ENCODE assay signal across 9 cellular contexts in the genomic region with DNA sequence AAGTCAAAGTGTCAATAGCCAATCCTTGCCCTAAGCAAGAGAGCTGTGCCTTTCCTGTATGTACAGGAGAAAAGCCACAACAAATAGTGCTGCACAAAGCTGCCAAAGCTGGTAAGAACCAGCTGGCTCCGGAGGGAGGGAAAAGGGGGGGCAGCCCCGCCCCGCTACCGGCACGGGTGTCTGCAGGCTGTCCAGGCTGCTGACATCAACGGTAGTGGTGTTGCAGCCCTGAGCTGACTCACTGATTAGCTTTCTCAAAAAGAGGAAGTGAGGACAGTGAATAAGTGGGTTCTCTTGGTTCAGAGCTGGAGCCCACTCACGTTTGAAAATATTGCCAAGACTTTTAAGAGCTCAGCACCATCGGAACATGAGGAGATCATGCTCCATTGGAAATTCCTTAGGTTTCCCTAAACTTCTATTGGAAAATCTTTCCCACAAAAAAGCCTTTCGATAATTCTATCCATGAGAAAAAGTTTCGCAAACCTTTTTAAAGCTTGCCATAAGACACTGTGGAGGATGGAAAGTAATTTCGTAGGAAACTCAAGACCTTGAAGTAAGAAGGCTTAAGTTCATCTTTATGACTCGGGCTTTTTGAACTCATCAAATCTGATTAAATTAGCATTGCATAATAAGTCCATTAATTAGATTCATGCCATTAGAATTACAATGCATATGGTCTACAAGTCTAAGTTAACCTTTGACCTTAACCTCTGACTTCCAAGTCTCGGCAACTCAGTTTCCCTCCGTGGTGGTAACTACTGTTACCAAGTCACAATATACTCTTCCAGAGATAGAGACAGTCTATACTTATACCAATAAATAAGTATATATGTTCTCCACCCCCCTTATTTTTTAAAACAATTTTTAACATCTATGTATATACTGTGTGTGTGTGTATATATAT.
DNase-seq lines count a peak whose midpoint lies in the region; ATAC-seq and TF ChIP-seq lines count a peak whose summit lies in the region.
"Had no signal": no experiment of that assay in that cellular context is flagged by ENCODE, and none has a peak within 500 bp of the region (broad histone marks: within the 10 kb centered on the region; RNA-seq: fewer than 3 reads in every experiment).

No MANE protein-coding gene starts in this region.

- peaks cover 0 to 3% of the 10 kb centered on the region in 2 donors for H3K36me3 Mint-ChIP-seq in CD14-positive monocyte
- H3K36me3 Mint-ChIP-seq in stimulated activated memory B cell treated with anti-CD40 and anti-IgM and Interleukin-4, amounts not matched to agents 10 μg/mL and 1 μg/mL and 100 μg/mL, for 72 hours = no peaks in the 10 kb centered on the region

- H3K27ac ChIP-seq in epithelial cell of prostate = peak overlapping the region; percentile 82
- H3K27ac ChIP-seq: SK-N-MC had no signal

- peaks cover 54% of the 10 kb centered on the region for H3K4me1 Mint-ChIP-seq in CD14-positive monocyte
- peaks cover 37% of the 10 kb centered on the region for H3K4me1 Mint-ChIP-seq in stimulated activated memory B cell treated with anti-CD40 and anti-IgM and Interleukin-4, amounts not matched to agents 10 μg/mL and 1 μg/mL and 100 μg/mL, for 72 hours

- H3K4me3 Mint-ChIP-seq in CD14-positive monocyte = peak overlapping the region in 1 of 2 donors; percentile 67
- no peak overlapping the region for H3K4me3 Mint-ChIP-seq in stimulated activated memory B cell treated with anti-CD40 and anti-IgM and Interleukin-4, amounts not matched to agents 10 μg/mL and 1 μg/mL and 100 μg/mL, for 72 hours

- intact Hi-C loops in CD14-positive monocyte (cut with micrococcal nuclease) = loop anchor here (10.0 kb wide), 2 partner anchors 78 to 108 kb away; no protein-coding TSS in a partner anchor

- no peaks in the 10 kb centered on the region for H3K27me3 Mint-ChIP-seq in CD14-positive monocyte (ENCODE audit: low read depth in 3 of 3)
- H3K27me3 Mint-ChIP-seq in stimulated activated memory B cell treated with anti-CD40 and anti-IgM and Interleukin-4, amounts not matched to agents 10 μg/mL and 1 μg/mL and 100 μg/mL, for 72 hours = no peaks in the 10 kb centered on the region

- no peak for TF ChIP-seq CTCF in CD14-positive monocyte (IDR thresholded peaks at IDR 0.05)

- peaks cover 0 to 4% (median 3%) of the 10 kb centered on the region in 7 donors for H3K9me3 Mint-ChIP-seq in CD14-positive monocyte
- H3K9me3 Mint-ChIP-seq in stimulated activated memory B cell treated with anti-CD40 and anti-IgM and Interleukin-4, amounts not matched to agents 10 μg/mL and 1 μg/mL and 100 μg/mL, for 72 hours = no peaks in the 10 kb centered on the region

- DNase-seq in CD14-positive monocyte (ENCODE audit: low spot score) (peak; percentile 97), NCI-H774 (lab: John Stamatoyannopoulos, UW) (peak; percentile 91), epithelial cell of prostate (ENCODE audit: low read depth, low spot score) (peak; percentile 81), myocyte (ENCODE audit: low read depth) (peak; percentile 93)
- peak; percentile 14 for DNase-seq in activated CD8-positive, alpha-beta memory T cell treated with anti-CD3 and anti-CD28 coated beads, Interleukin-2, amount 50 U/mL, for 1 hour (ENCODE audit: extremely low read depth)

- ATAC-seq in GM19351 (IDR thresholded peaks at IDR 0.05; ENCODE audit: unreplicated experiment) (peak; percentile 96), HG03439 (IDR thresholded peaks at IDR 0.05; ENCODE audit: unreplicated experiment) (peak; percentile 97)
- ATAC-seq in stimulated activated memory B cell treated with anti-CD40 and anti-IgM and Interleukin-4, amounts not matched to agents 10 μg/mL and 1 μg/mL and 100 μg/mL, for 72 hours = peak; percentile 98

- H3K27ac Mint-ChIP-seq in CD14-positive monocyte = peak overlapping the region; percentile 82 to 95 (median 92)
- peak overlapping the region; percentile 67 for H3K27ac Mint-ChIP-seq in stimulated activated memory B cell treated with anti-CD40 and anti-IgM and Interleukin-4, amounts not matched to agents 10 μg/mL and 1 μg/mL and 100 μg/mL, for 72 hours

Comparison
In these comparisons a context has a peak if more than half of its experiments do, and no peak if none do; other contexts are left out.
1. Peak in every context shown above with its lines: DNase-seq, ATAC-seq and H3K27ac ChIP-seq.
2. DNase-seq: peak in every context shown above with its lines; median percentile 97 in CD14-positive monocyte; 93 in myocyte; 91 in NCI-H774; 81 in epithelial cell of prostate; 14 in activated CD8-positive, alpha-beta memory T cell treated with anti-CD3 and anti-CD28 coated beads, Interleukin-2, amount 50 U/mL, for 1 hour.